In the genomic region with DNA sequence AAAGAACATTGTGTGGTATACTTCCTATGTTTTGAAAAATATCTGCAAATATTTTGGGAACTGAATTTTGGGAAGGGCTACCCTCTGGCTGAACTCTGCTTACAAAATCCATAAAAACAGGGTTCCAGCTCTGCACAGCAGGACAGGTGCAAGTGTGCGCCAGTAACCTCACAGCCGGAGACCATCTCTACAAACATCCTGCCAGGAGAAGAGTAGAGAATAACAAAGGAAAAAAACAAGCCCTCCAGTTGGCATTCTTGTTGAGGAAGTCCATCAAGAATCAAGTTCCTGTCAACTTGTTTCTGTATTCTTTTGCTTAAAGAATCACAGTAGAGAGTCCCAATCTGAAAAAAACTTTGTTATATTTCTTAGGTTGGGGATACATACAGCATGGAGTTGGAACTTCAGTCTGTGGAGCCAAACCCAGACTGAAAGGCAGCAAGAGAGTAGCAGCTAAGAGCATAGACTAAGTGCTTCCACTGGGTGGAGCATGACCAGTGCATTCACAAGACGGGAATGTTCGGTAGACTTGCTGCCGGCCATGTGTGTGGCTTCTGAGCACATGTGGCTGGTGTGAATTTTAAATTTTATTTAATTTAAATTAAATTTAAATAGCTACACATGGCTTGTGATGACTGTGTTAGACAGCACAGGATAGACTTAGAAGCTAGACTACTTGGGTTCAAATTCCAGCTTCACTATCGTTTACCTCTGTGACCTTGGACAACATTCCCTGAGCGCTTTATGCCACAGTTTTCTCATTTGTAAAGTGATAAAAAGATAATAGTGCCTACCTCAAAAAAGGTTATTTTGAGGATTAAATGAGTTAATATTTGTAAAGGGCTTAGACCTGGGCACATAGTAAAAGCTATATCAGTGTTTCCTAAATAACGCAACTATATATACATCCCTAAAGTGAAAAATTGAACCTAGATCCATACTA, we compare ENCODE assay signal across 9 cellular contexts. TPM values are rescaled to one million over a fixed set of nuclear protein-coding genes. Genes with fewer than 3 reads are reported as not detected.
A peak's percentile ranks its signal among the peaks of the same experiment; 100 is the strongest.
DNase-seq lines count a peak whose midpoint lies in the region; ATAC-seq, FAIRE-seq and TF ChIP-seq lines count a peak whose summit lies in the region.
"Had no signal": no experiment of that assay in that cellular context is flagged by ENCODE, and none has a peak within 500 bp of the region (broad histone marks: within the 10 kb centered on the region; RNA-seq: fewer than 3 reads in every experiment).

No MANE protein-coding gene starts in this region.

- H3K9ac ChIP-seq in subcutaneous abdominal adipose tissue (ENCODE audit: low read length in 5 of 5) = no peak overlapping the region

- peak; percentile 56 for DNase-seq in HEK293T (ENCODE audit: extremely low spot score)
- DNase-seq in SJCRH30 = peak; percentile 32 to 55
- peak in 3 of 5 donors; percentile 50 to 64 (median 52) for DNase-seq in heart left ventricle
- DNase-seq in GM12891 (ENCODE audit: insufficient read length, low spot score) = no peak
- DNase-seq: mesenchymal stem cell had no signal

- POLR2A ChIA-PET in HEK293T (lab: Yijun Ruan, JAX) = no interaction called here

- TF ChIP-seq CTCF in heart left ventricle (IDR thresholded peaks at IDR 0.05) = peak; percentile 20 to 67 (median 46)

- ATAC-seq in heart left ventricle (peak in 3 of 4 donors; percentile 59 to 73 (median 70)), GM18517 (IDR thresholded peaks at IDR 0.05; ENCODE audit: unreplicated experiment) (no peak), GM18873 (IDR thresholded peaks at IDR 0.05; ENCODE audit: low FRiP score, unreplicated experiment) (no peak), HG03442 (IDR thresholded peaks at IDR 0.05; ENCODE audit: unreplicated experiment) (no peak)

- H3K9me3 ChIP-seq in SJCRH30 (replicated peaks) (no peaks in the 10 kb centered on the region), heart left ventricle (no peaks in the 10 kb centered on the region), subcutaneous abdominal adipose tissue (ENCODE audit: control insufficient read depth in 5 of 5, low read length in 5 of 5) (no peaks in the 10 kb centered on the region)

- no peak overlapping the region for H3K4me3 ChIP-seq in SJCRH30
- no peak overlapping the region for H3K4me3 ChIP-seq in heart left ventricle
- H3K4me3 ChIP-seq in subcutaneous abdominal adipose tissue (ENCODE audit: low read depth in 1 of 5, low read length in 5 of 5) = no peak overlapping the region

- H3K36me3 ChIP-seq in SJCRH30 (peaks cover 5% of the 10 kb centered on the region; the same call in 1 of the 2 replicates), heart left ventricle (peaks cover 0 to 15% (median 2%) of the 10 kb centered on the region in 9 donors), subcutaneous abdominal adipose tissue (ENCODE audit: control insufficient read depth in 5 of 5, insufficient read depth in 5 of 5, low read length in 5 of 5) (peaks cover 0 to 9% (median 7%) of the 10 kb centered on the region in 5 donors)

- no peak overlapping the region for H3K27ac ChIP-seq in SJCRH30
- H3K27ac ChIP-seq in heart left ventricle = peak overlapping the region in 11 of 12 donors; percentile 2 to 61 (median 53)
- peak overlapping the region; percentile 92 for H3K27ac ChIP-seq in subcutaneous abdominal adipose tissue (ENCODE audit: low read depth, low read length)

- no peak for FAIRE-seq in GM12891 (lab: Jason Lieb, UNC)

- TF ChIP-seq POLR2A in heart left ventricle (IDR thresholded peaks at IDR 0.05) (no peak), GM12891 (IDR thresholded peaks at IDR 0.05; ENCODE audit: low read depth, low read length) (no peak)

- 39 to 49% (median 46%) methylated on average over 8 of the region's 8 CpGs for WGBS in heart left ventricle, 4 donors

- H3K4me1 ChIP-seq in SJCRH30 = peaks cover 14% of the 10 kb centered on the region
- peaks cover 34 to 100% (median 83%) of the 10 kb centered on the region in 12 donors for H3K4me1 ChIP-seq in heart left ventricle
- H3K4me1 ChIP-seq in subcutaneous abdominal adipose tissue (ENCODE audit: control insufficient read depth in 5 of 5, insufficient read depth in 5 of 5, low read length in 5 of 5) = peaks cover 25 to 66% (median 63%) of the 10 kb centered on the region in 5 donors

- intact Hi-C loops in heart left ventricle (cut with DNase I) = loop anchor here in 4 of 10 donors (5.0 to 10.0 kb wide), 3 partner anchors 36 to 293 kb away; partner anchors contain the start of gene SPTBN1 (in 2 of the 4)

- CTCF ChIA-PET in HEK293T (lab: Yijun Ruan, JAX) = interaction anchor here (0.6 to 1.8 kb wide), 4 partner anchors 40 to 391 kb away, joined by 3 to 5 read pairs (median 4); no protein-coding TSS in a partner anchor

- H3K27me3 ChIP-seq in SJCRH30 (no peaks in the 10 kb centered on the region), heart left ventricle (no peaks in the 10 kb centered on the region), subcutaneous abdominal adipose tissue (ENCODE audit: control insufficient read depth in 5 of 5, insufficient read depth in 4 of 5, low read length in 5 of 5) (no peaks in the 10 kb centered on the region)

TF ChIP-seq in HEK293T, 16 proteins besides CTCF, POLR2A, EP300 and RAD21:
- TF ChIP-seq FOXK2 (IDR thresholded peaks at IDR 0.05) (no peak), ZNF384 (IDR thresholded peaks at IDR 0.05) (no peak), CTBP1 (IDR thresholded peaks at IDR 0.05; ENCODE audit: borderline replicate concordance) (no peak), ARNT (IDR thresholded peaks at IDR 0.05) (no peak), L3MBTL2 (conservative IDR thresholded peaks at IDR 0.05) (peak; percentile 23; the same call in 1 of the 2 replicates), FOXA1 (IDR thresholded peaks at IDR 0.05) (no peak), SUZ12 (IDR thresholded peaks at IDR 0.05) (no peak), SP1 (IDR thresholded peaks at IDR 0.05) (no peak)

TF ChIP-seq in GM12891, 5 proteins besides CTCF, POLR2A, EP300 and RAD21:
- TF ChIP-seq POLR2AphosphoS5 (IDR thresholded peaks at IDR 0.05; ENCODE audit: low read depth, low read length) = no peak
- no peak for TF ChIP-seq SPI1 (IDR thresholded peaks at IDR 0.05; ENCODE audit: low read depth, low read length)
- TF ChIP-seq PAX5 (IDR thresholded peaks at IDR 0.05; ENCODE audit: insufficient read depth, low read length, severe bottlenecking) = no peak
- TF ChIP-seq TAF1 (IDR thresholded peaks at IDR 0.05; ENCODE audit: low read depth, low read length) = no peak
- TF ChIP-seq POU2F2 (IDR thresholded peaks at IDR 0.05; ENCODE audit: low read depth, low read length) = no peak

RNA-seq across cellular contexts. Expression of gene SPTBN1, which starts 41.9 kb away (rescaled TPM):
- 258 and 260 TPM in 2 replicates for total RNA-seq in SJCRH30 (2014; rRNA removed; shearing (Covaris generic))
- total RNA-seq in heart left ventricle = 100 to 1,000 TPM; 378 to 659 (median 424) TPM
- polyA plus RNA-seq in heart left ventricle = 100 to 1,000 TPM; 124 to 170 TPM
- 41.4 TPM for polyA plus RNA-seq in GM12891 (2012; ENCODE audit: low read depth, missing spikeins)

Comparison
In these comparisons a context has a peak if more than half of its experiments do, and no peak if none do; other contexts are left out.
1. ATAC-seq: peak in heart left ventricle (3 of 4); none in GM18517 (single experiment), GM18873 (single experiment) and HG03442 (single experiment).